In genomic region chr17:42422958-42423712, GRCh38 we compare ENCODE assay signal across 9 cellular contexts. TPM values are rescaled to one million over a fixed set of nuclear protein-coding genes. Genes with fewer than 3 reads are reported as not detected.
A peak's percentile ranks its signal among the peaks of the same experiment; 100 is the strongest.
DNase-seq lines count a peak whose midpoint lies in the region; ATAC-seq and TF ChIP-seq lines count a peak whose summit lies in the region.
"Had no signal": no experiment of that assay in that cellular context is flagged by ENCODE, and none has a peak within 500 bp of the region (broad histone marks: within the 10 kb centered on the region; RNA-seq: fewer than 3 reads in every experiment).

A gene with protein sequence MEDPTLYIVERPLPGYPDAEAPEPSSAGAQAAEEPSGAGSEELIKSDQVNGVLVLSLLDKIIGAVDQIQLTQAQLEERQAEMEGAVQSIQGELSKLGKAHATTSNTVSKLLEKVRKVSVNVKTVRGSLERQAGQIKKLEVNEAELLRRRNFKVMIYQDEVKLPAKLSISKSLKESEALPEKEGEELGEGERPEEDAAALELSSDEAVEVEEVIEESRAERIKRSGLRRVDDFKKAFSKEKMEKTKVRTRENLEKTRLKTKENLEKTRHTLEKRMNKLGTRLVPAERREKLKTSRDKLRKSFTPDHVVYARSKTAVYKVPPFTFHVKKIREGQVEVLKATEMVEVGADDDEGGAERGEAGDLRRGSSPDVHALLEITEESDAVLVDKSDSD (minus strand): TSS chr17:42423256. CDS start chr17:42423097, 159 bp downstream.

- H3K27ac Mint-ChIP-seq in activated naive CD8-positive, alpha-beta T cell treated with anti-CD3 and anti-CD28 coated beads, Interleukin-2, amount 50 U/mL, for 24 hours, result no peak within 1 kb of the TSS
- H3K27ac Mint-ChIP-seq in natural killer cell, result no peak within 1 kb of the TSS

- H3K4me3 ChIP-seq in gastroesophageal sphincter (peak within 1 kb of the TSS; percentile 59 to 88), urinary bladder (ENCODE audit: low read depth, low read length) (peak within 1 kb of the TSS; percentile 65)

- no peaks in the 10 kb centered on the region for H3K36me3 Mint-ChIP-seq in activated naive CD8-positive, alpha-beta T cell treated with anti-CD3 and anti-CD28 coated beads, Interleukin-2, amount 50 U/mL, for 24 hours (ENCODE audit: low read depth)
- H3K36me3 Mint-ChIP-seq in natural killer cell, result no peaks in the 10 kb centered on the region

- H3K4me1 ChIP-seq in gastroesophageal sphincter (peaks cover 0 to 60% (median 25%) of the 10 kb centered on the region in 3 donors), urinary bladder (ENCODE audit: insufficient read depth) (peaks cover 1% of the 10 kb centered on the region)

- ATAC-seq in activated naive CD8-positive, alpha-beta T cell treated with anti-CD3 and anti-CD28 coated beads, Interleukin-2, amount 50 U/mL, for 24 hours, result no peak
- ATAC-seq in gastroesophageal sphincter, result peak; percentile 93
- ATAC-seq in natural killer cell, result peak in 1 of 3 donors; percentile 36

- 0 to 2% methylated on average over 2 to 9 of the region's 58 CpGs for WGBS in gastroesophageal sphincter (ENCODE audit: low coverage in 1 of 2), 2 donors
- under 1% methylated on average over 58 of the region's 58 CpGs for WGBS in urinary bladder

- TF ChIP-seq CTCF in gastroesophageal sphincter (IDR thresholded peaks at IDR 0.05) (no peak), natural killer cell (IDR thresholded peaks at IDR 0.05) (no peak)

- H3K27me3 ChIP-seq in gastroesophageal sphincter, result no peaks in the 10 kb centered on the region

- TF ChIP-seq EP300 in gastroesophageal sphincter (IDR thresholded peaks at IDR 0.05), result no peak

- intact Hi-C loops in natural killer cell (cut with micrococcal nuclease), result no loop called here

- no peaks in the 10 kb centered on the region for H3K9me3 Mint-ChIP-seq in activated naive CD8-positive, alpha-beta T cell treated with anti-CD3 and anti-CD28 coated beads, Interleukin-2, amount 50 U/mL, for 24 hours
- H3K9me3 Mint-ChIP-seq in natural killer cell, result no peaks in the 10 kb centered on the region

- H3K36me3 ChIP-seq in gastroesophageal sphincter (no peaks in the 10 kb centered on the region), urinary bladder (ENCODE audit: insufficient read depth) (no peaks in the 10 kb centered on the region)
- H3K36me3 ChIP-seq: BLaER1 treated with 17β-estradiol and CSF1 and Interleukin-3, amounts not matched to agents 10 nM and 100 nM had no signal

- peak; percentile 98 to 99 for TF ChIP-seq POLR2A in gastroesophageal sphincter (IDR thresholded peaks at IDR 0.05)

- H3K27ac ChIP-seq in gastroesophageal sphincter, result peak within 1 kb of the TSS; percentile 89 to 99 (median 98)
- peak within 1 kb of the TSS; percentile 89 for H3K27ac ChIP-seq in urinary bladder (ENCODE audit: low read depth)
- H3K27ac ChIP-seq: BLaER1 treated with 17β-estradiol and CSF1 and Interleukin-3, amounts not matched to agents 10 nM and 100 nM had no signal

- DNase-seq in NCI-H2081 (lab: John Stamatoyannopoulos, UW), result peak; percentile 47 to 49
- no peak for DNase-seq in NCI-H2081 treated with DMSO at 0.1 percent for 48 hours (lab: John Stamatoyannopoulos, UW)
- DNase-seq in NCI-H2029 (lab: John Stamatoyannopoulos, UW), result peak; percentile 33
- DNase-seq in activated naive CD8-positive, alpha-beta T cell treated with anti-CD3 and anti-CD28 coated beads, Interleukin-2, amount 50 U/mL, for 24 hours, result peak; percentile 34
- DNase-seq in natural killer cell, result no peak
- DNase-seq in SK-N-DZ (ENCODE audit: low spot score), result no peak

- no peaks in the 10 kb centered on the region for H3K9me3 ChIP-seq in gastroesophageal sphincter

- peak within 1 kb of the TSS; percentile 79 for H3K4me3 Mint-ChIP-seq in activated naive CD8-positive, alpha-beta T cell treated with anti-CD3 and anti-CD28 coated beads, Interleukin-2, amount 50 U/mL, for 24 hours
- H3K4me3 Mint-ChIP-seq in natural killer cell, result peak within 1 kb of the TSS; percentile 66

- peaks cover 25% of the 10 kb centered on the region for H3K4me1 Mint-ChIP-seq in activated naive CD8-positive, alpha-beta T cell treated with anti-CD3 and anti-CD28 coated beads, Interleukin-2, amount 50 U/mL, for 24 hours
- peaks cover 6 to 21% of the 10 kb centered on the region in 2 donors for H3K4me1 Mint-ChIP-seq in natural killer cell

- peaks cover 52% of the 10 kb centered on the region for H3K27me3 Mint-ChIP-seq in activated naive CD8-positive, alpha-beta T cell treated with anti-CD3 and anti-CD28 coated beads, Interleukin-2, amount 50 U/mL, for 24 hours
- peaks cover 40 to 43% of the 10 kb centered on the region in 2 donors for H3K27me3 Mint-ChIP-seq in natural killer cell (ENCODE audit: low read depth in 2 of 2)

RNA-seq across cellular contexts. Expression of the gene that starts here (rescaled TPM):
- total RNA-seq in gastroesophageal sphincter, result 1,000 to 10,000 TPM in 2 of 4 donors, 100 to 1,000 TPM in 2; 615 to 1,266 (median 897) TPM
- under 1 TPM in 2 of 3 donors, not detected in 1; 0.11 to 0.20 TPM for total RNA-seq in natural killer cell
- 296 TPM for total RNA-seq in urinary bladder
- 478 TPM for polyA plus RNA-seq in urinary bladder
- polyA plus RNA-seq in SK-N-DZ (2014; cell fraction: cytosol; rRNA removed), result not detected in 2 replicates
- not detected in 2 replicates for polyA plus RNA-seq in SK-N-DZ (2014; cell fraction: nucleus; rRNA removed)

Comparison
In these comparisons a context has a peak if more than half of its experiments do, and no peak if none do; other contexts are left out.
1. RNA of the gene that starts here (total RNA-seq): 615 to 1,266 TPM in gastroesophageal sphincter and 296 TPM in urinary bladder (single experiment); 0.11 to 0.20 TPM in natural killer cell; every median in the first group is over 100 times any median in the second.
2. DNase-seq: peak in NCI-H2081 (2 of 2), NCI-H2029 (single experiment) and activated naive CD8-positive, alpha-beta T cell treated with anti-CD3 and anti-CD28 coated beads, Interleukin-2, amount 50 U/mL, for 24 hours (single experiment); none in NCI-H2081 treated with DMSO at 0.1 percent for 48 hours (single experiment), natural killer cell (single experiment) and SK-N-DZ (single experiment).